In the genomic region with DNA sequence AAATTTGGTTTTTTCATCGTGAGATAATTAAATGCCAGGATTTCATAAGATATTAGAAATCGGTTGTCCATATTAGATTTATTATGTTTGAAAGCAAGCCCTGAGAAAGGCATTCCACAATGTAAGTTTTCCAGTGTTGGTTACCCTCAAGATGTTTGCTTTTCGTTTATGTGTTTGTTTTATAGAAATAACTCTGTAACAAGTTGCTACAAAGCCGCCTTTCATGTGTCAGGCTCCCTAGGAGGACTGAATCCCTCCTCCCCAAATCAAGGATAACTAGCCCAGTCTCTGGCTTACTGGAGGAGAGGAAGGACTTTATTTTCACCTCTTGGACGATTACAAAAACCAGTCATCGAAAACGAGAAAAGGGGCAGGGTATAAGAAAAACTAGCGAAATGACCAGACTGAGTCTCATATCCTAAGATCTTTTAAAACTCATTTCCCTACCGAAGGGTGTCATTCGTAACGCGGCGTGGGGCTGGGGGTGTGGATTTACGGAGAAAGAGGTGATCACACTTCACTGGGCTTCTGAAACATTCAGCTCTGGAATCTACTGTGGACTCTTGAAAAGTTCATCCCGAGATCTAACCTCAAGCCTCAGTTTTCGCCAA, we compare ENCODE assay signal across 8 cellular contexts. TPM values are rescaled to one million over a fixed set of nuclear protein-coding genes. Genes with fewer than 3 reads are reported as not detected.
DNase-seq lines count a peak whose midpoint lies in the region; ATAC-seq and TF ChIP-seq lines count a peak whose summit lies in the region.

No MANE protein-coding gene starts in this region.

- peaks cover 3% of the 10 kb centered on the region for H3K9me3 ChIP-seq in KOPT-K1 (ENCODE audit: insufficient read depth, low read length, poor library complexity, severe bottlenecking)
- H3K9me3 ChIP-seq in mammary epithelial cell (replicated peaks; ENCODE audit: insufficient read depth, low read length): peaks cover 4% of the 10 kb centered on the region
- H3K9me3 ChIP-seq in mononuclear cell (ENCODE audit: low read depth, low read length): no peaks in the 10 kb centered on the region
- H3K9me3 ChIP-seq in tibial nerve: no peaks in the 10 kb centered on the region

- TF ChIP-seq CTCF in CD14-positive monocyte (IDR thresholded peaks at IDR 0.05) (no peak), mammary epithelial cell (conservative IDR thresholded peaks at IDR 0.05 in 1 of 2, IDR thresholded peaks at IDR 0.05 in 1 of 2; ENCODE audit: extremely low read depth in 1 of 2, insufficient read depth in 1 of 2, low read depth in 1 of 2, low read length in 2 of 2) (no peak), tibial nerve (IDR thresholded peaks at IDR 0.05) (no peak)

- no peak for TF ChIP-seq EP300 in tibial nerve (IDR thresholded peaks at IDR 0.05)

- peaks cover 8 to 10% of the 10 kb centered on the region in 2 donors for H3K36me3 Mint-ChIP-seq in CD14-positive monocyte

- peaks cover 14% of the 10 kb centered on the region for H3K4me1 ChIP-seq in mammary epithelial cell (ENCODE audit: insufficient read depth, low read length)
- H3K4me1 ChIP-seq in mononuclear cell (ENCODE audit: insufficient read depth, low read length): peaks cover 40% of the 10 kb centered on the region
- peaks cover 0 to 44% (median 10%) of the 10 kb centered on the region in 4 donors for H3K4me1 ChIP-seq in tibial nerve

- H3K9me3 Mint-ChIP-seq in CD14-positive monocyte: peaks cover 0 to 3% (median 0%) of the 10 kb centered on the region in 7 donors

- H3K4me3 Mint-ChIP-seq in CD14-positive monocyte: peak overlapping the region; percentile 99

- in situ Hi-C loops in mammary epithelial cell (cut with MboI; ENCODE audit: low sequenced_read_pairs in 2 of 2): no loop called here

- peak overlapping the region; percentile 88 to 97 (median 93) for H3K27ac Mint-ChIP-seq in CD14-positive monocyte

- ATAC-seq in GM19395 (IDR thresholded peaks at IDR 0.05; ENCODE audit: unreplicated experiment): peak; percentile 25

- peaks cover 59% of the 10 kb centered on the region for H3K4me1 Mint-ChIP-seq in CD14-positive monocyte

- H3K36me3 ChIP-seq in KOPT-K1 (ENCODE audit: insufficient read depth, low read length) (peaks cover 9% of the 10 kb centered on the region), mammary epithelial cell (ENCODE audit: insufficient read depth, low read length) (no peaks in the 10 kb centered on the region), tibial nerve (peaks cover 0 to 6% (median 0%) of the 10 kb centered on the region in 3 donors)

- H3K4me3 ChIP-seq in mammary epithelial cell (replicated peaks in 1 of 3; ENCODE audit: insufficient read depth in 1 of 3, low read depth in 2 of 3, low read length in 3 of 3) (peak overlapping the region; percentile 71 to 96 (median 79)), mononuclear cell (ENCODE audit: low read length) (peak overlapping the region; percentile 88), tibial nerve (peak overlapping the region; percentile 71 to 81 (median 72))

- H3K4me2 ChIP-seq in mammary epithelial cell (ENCODE audit: insufficient read depth, low read depth, low read length): peak overlapping the region; percentile 84

- no peaks in the 10 kb centered on the region for H4K20me1 ChIP-seq in mammary epithelial cell (ENCODE audit: insufficient read depth, low read length)

- peak overlapping the region; percentile 94 for H3K9ac ChIP-seq in mammary epithelial cell (ENCODE audit: insufficient read depth, low read length)

- DNase-seq in CD14-positive monocyte (ENCODE audit: low spot score) (no peak), mammary epithelial cell (peak; percentile 8), tibial nerve (ENCODE audit: low spot score in 2 of 2) (no peak), posterior vena cava (ENCODE audit: low spot score) (no peak), NCI-H524 (lab: John Stamatoyannopoulos, UW) (no peak)

- dilution Hi-C loops in mammary epithelial cell (cut with HindIII; ENCODE audit: low sequenced_read_pairs): no loop called here

- H3K27ac ChIP-seq in KOPT-K1 (ENCODE audit: low read depth, low read length, poor library complexity, severe bottlenecking): peak overlapping the region; percentile 86
- peak overlapping the region; percentile 85 for H3K27ac ChIP-seq in mammary epithelial cell (ENCODE audit: insufficient read depth, low read depth, low read length)
- H3K27ac ChIP-seq in tibial nerve: peak overlapping the region; percentile 71 to 93 (median 82)

- TF ChIP-seq POLR2A in tibial nerve (IDR thresholded peaks at IDR 0.05): no peak

- H3K27me3 Mint-ChIP-seq in CD14-positive monocyte (ENCODE audit: low read depth in 3 of 3): no peaks in the 10 kb centered on the region

- intact Hi-C loops in CD14-positive monocyte (cut with micrococcal nuclease) (loop anchor here in 1 of 2 donors (5.0 kb wide), 1 partner anchor 51 kb away; a partner anchor contains a TSS), mammary epithelial cell (cut with micrococcal nuclease) (loop anchor here (1.0 to 5.0 kb wide), 3 partner anchors 51 to 520 kb away; a partner anchor contains a TSS), posterior vena cava (cut with DNase I) (no loop called here)

- BruUV-seq in mammary epithelial cell (replicated peaks; lab: Mats Ljungman, UMichigan): TSS peak; percentile 55

- H3K79me2 ChIP-seq in mammary epithelial cell (ENCODE audit: insufficient read depth, low read length): peaks cover 58% of the 10 kb centered on the region

- peak overlapping the region; percentile 97 for H2AFZ ChIP-seq in mammary epithelial cell (ENCODE audit: low read depth, low read length)

- H3K27me3 ChIP-seq in mammary epithelial cell (ENCODE audit: insufficient read depth, low read length): no peaks in the 10 kb centered on the region
- no peaks in the 10 kb centered on the region for H3K27me3 ChIP-seq in mononuclear cell (ENCODE audit: insufficient read depth, low read length)
- no peaks in the 10 kb centered on the region for H3K27me3 ChIP-seq in tibial nerve

- CTCF ChIA-PET in mammary epithelial cell (lab: Charles Lee; ENCODE audit: low non-redundant PET): interaction anchor here (0.6 kb wide), 1 partner anchor 59 kb away, joined by 3 read pairs; no protein-coding TSS in a partner anchor

- 3% methylated on average over 16 of the region's 16 CpGs for whole genome bisulfite sequencing in mammary epithelial cell (ENCODE audit: low coverage, missing lambda C conversion rate)
- WGBS in tibial nerve, 2 donors: 2% methylated on average over 16 of the region's 16 CpGs

RNA-seq across cellular contexts. Expression of a gene that starts 1.0 kb away (rescaled TPM):
- polyA plus RNA-seq in CD14-positive monocyte: 1 to 10 TPM; 4.8 to 5.7 TPM
- 10 to 100 TPM; 25.5 to 65.2 TPM for total RNA-seq in mammary epithelial cell
- polyA plus RNA-seq in mammary epithelial cell: 20.0 TPM
- 53.7 TPM for polyA minus RNA-seq in mammary epithelial cell
- total RNA-seq in mononuclear cell: 32.1 TPM
- total RNA-seq in tibial nerve: 10 to 100 TPM; 14.7 to 22.2 (median 19.3) TPM
- total RNA-seq in posterior vena cava: 10 to 100 TPM; 15.9 to 18.3 TPM

RNA-seq across cellular contexts. Expression of a gene that starts 1.6 kb away (rescaled TPM):
- polyA plus RNA-seq in CD14-positive monocyte (1 to 10 TPM; 2.8 to 3.0 TPM), mammary epithelial cell (2.3 TPM)
- total RNA-seq in mammary epithelial cell (1 to 10 TPM; 4.5 to 5.8 TPM), mononuclear cell (3.6 TPM), tibial nerve (10 to 100 TPM in 1 of 4 donors, 1 to 10 TPM in 3; 3.0 to 14.2 (median 6.2) TPM), posterior vena cava (1 to 10 TPM; 4.5 TPM)
- 8.2 TPM for polyA minus RNA-seq in mammary epithelial cell

RNA-seq across cellular contexts. Expression of a gene that starts 49.2 kb away (rescaled TPM):
- polyA plus RNA-seq in CD14-positive monocyte (1 to 10 TPM; 1.9 to 3.5 TPM), mammary epithelial cell (4.9 TPM)
- total RNA-seq in mammary epithelial cell (10 to 100 TPM; 11.8 to 12.8 TPM), mononuclear cell (4.4 TPM), tibial nerve (10 to 100 TPM in 3 of 4 donors, 1 to 10 TPM in 1; 5.3 to 18.2 (median 14.5) TPM), posterior vena cava (1 to 10 TPM; 5.7 to 8.1 TPM)
- polyA minus RNA-seq in mammary epithelial cell: 11.5 TPM
